ENCODE assay signal across 8 cellular contexts in genomic region chr22:39318507-39319283, GRCh38. TPM values are rescaled to one million over a fixed set of nuclear protein-coding genes. Genes with fewer than 3 reads are reported as not detected.
DNase-seq lines count a peak whose midpoint lies in the region; ATAC-seq and TF ChIP-seq lines count a peak whose summit lies in the region.

No MANE protein-coding gene starts in this region.

- H3K9me3 ChIP-seq in Panc1 (ENCODE audit: control insufficient read depth, insufficient read depth, low read depth, low read length) (no peaks in the 10 kb centered on the region), colonic mucosa (no peaks in the 10 kb centered on the region), upper lobe of left lung (no peaks in the 10 kb centered on the region)

- peaks cover 23% of the 10 kb centered on the region for H3K4me1 Mint-ChIP-seq in memory B cell

- DNase-seq in Panc1 (ENCODE audit: low read depth, low spot score) (no peak), colonic mucosa (no peak), memory B cell (ENCODE audit: low spot score in 2 of 2) (no peak), upper lobe of left lung (peak in 1 of 2 donors; percentile 32), NCI-H526 treated with DMSO at 0.1 percent for 48 hours (lab: John Stamatoyannopoulos, UW) (no peak), medulla oblongata (ENCODE audit: extremely low spot score) (no peak)

- TF ChIP-seq CTCF in Panc1 (IDR thresholded peaks at IDR 0.05) (no peak), colonic mucosa (IDR thresholded peaks at IDR 0.05) (no peak), upper lobe of left lung (IDR thresholded peaks at IDR 0.05) (no peak)

- H3K9me3 Mint-ChIP-seq in memory B cell = no peaks in the 10 kb centered on the region

- peaks cover 21% of the 10 kb centered on the region for H3K36me3 Mint-ChIP-seq in memory B cell

- H2AFZ ChIP-seq in ACC112 (ENCODE audit: low read length, unreplicated experiment) = no peak overlapping the region

- peak overlapping the region; percentile 96 for H3K27ac Mint-ChIP-seq in memory B cell

- no peak for TF ChIP-seq POLR2A in upper lobe of left lung (IDR thresholded peaks at IDR 0.05)

- POLR2A ChIA-PET in Panc1 (lab: Charles Lee) = interaction anchor here (0.7 to 1.7 kb wide), 3 partner anchors 25 to 73 kb away, joined by 3 to 6 read pairs (median 5); partner anchors contain the start of gene PDGFB

- BruUV-seq in Panc1 (replicated peaks; lab: Mats Ljungman, UMichigan) = TSS peak; percentile 88

- in situ Hi-C loops in Panc1 (cut with HindIII; ENCODE audit: low pct_unique_long_range_greater_than_20kb, low sequenced_read_pairs) = no loop called here

- ATAC-seq in GM21526 (IDR thresholded peaks at IDR 0.05; ENCODE audit: low FRiP score, unreplicated experiment) = peak; percentile 2
- ATAC-seq in Panc1 = peak; percentile 7
- peak; percentile 5 for ATAC-seq in memory B cell (ENCODE audit: low read depth)
- peak; percentile 4 to 13 for ATAC-seq in upper lobe of left lung (ENCODE audit: low FRiP score in 2 of 2)

- H3K4me1 ChIP-seq in ACC112 (ENCODE audit: control insufficient read depth, insufficient read depth, low read length, unreplicated experiment) = peaks cover 12% of the 10 kb centered on the region
- H3K4me1 ChIP-seq in Panc1 (ENCODE audit: control insufficient read depth, insufficient read depth, low read length) = peaks cover 21% of the 10 kb centered on the region
- peaks cover 28% of the 10 kb centered on the region for H3K4me1 ChIP-seq in colonic mucosa
- H3K4me1 ChIP-seq in upper lobe of left lung = peaks cover 35 to 54% (median 43%) of the 10 kb centered on the region in 4 donors

- peaks cover 56% of the 10 kb centered on the region for H3K79me2 ChIP-seq in ACC112 (ENCODE audit: control insufficient read depth, insufficient read depth, low read length, unreplicated experiment)

- peak overlapping the region; percentile 81 to 97 for H3K9ac ChIP-seq in colonic mucosa (ENCODE audit: low read depth in 2 of 2, low read length in 2 of 2)

- intact Hi-C loops in Panc1 (cut with micrococcal nuclease; ENCODE audit: unreplicated experiment) (no loop called here), colonic mucosa (cut with DNase I) (loop anchor here (5.0 to 10.0 kb wide), 2 partner anchors 166 to 206 kb away; partner anchors contain the start of genes ATF4 and CBX7)

- peak overlapping the region; percentile 98 for H3K4me3 Mint-ChIP-seq in memory B cell

- no peaks in the 10 kb centered on the region for H3K27me3 Mint-ChIP-seq in memory B cell

- H3K27me3 ChIP-seq in ACC112 (ENCODE audit: insufficient read depth, low read length) (no peaks in the 10 kb centered on the region), Panc1 (ENCODE audit: control insufficient read depth, insufficient read depth, low read length) (no peaks in the 10 kb centered on the region), colonic mucosa (no peaks in the 10 kb centered on the region), upper lobe of left lung (no peaks in the 10 kb centered on the region)

- WGBS in upper lobe of left lung, 2 donors = 6 to 8% methylated on average over 19 to 24 of the region's 26 CpGs

- H3K4me3 ChIP-seq in ACC112 (ENCODE audit: low read depth, low read length) (peak overlapping the region; percentile 99), Panc1 (ENCODE audit: low read depth in 2 of 2, low read length in 2 of 2) (peak overlapping the region; percentile 91 to 96), colonic mucosa (peak overlapping the region; percentile 83), upper lobe of left lung (peak overlapping the region; percentile 63 to 92 (median 77))

- H3K27ac ChIP-seq in ACC112 (ENCODE audit: low read depth, low read length) = peak overlapping the region; percentile 93
- H3K27ac ChIP-seq in Panc1 (ENCODE audit: low read length) = peak overlapping the region; percentile 98
- H3K27ac ChIP-seq in colonic mucosa = peak overlapping the region; percentile 99
- peak overlapping the region; percentile 90 to 99 (median 96) for H3K27ac ChIP-seq in upper lobe of left lung

- H3K36me3 ChIP-seq in ACC112 (ENCODE audit: insufficient read depth, low read length) (peaks cover 43% of the 10 kb centered on the region), Panc1 (ENCODE audit: control insufficient read depth, insufficient read depth, low read length) (peaks cover 20% of the 10 kb centered on the region), colonic mucosa (peaks cover 28% of the 10 kb centered on the region), upper lobe of left lung (peaks cover 35 to 45% (median 41%) of the 10 kb centered on the region in 4 donors)

- CTCF ChIA-PET in Panc1 (lab: Charles Lee) = interaction anchor here (0.7 kb wide), 1 partner anchor 15 kb away, joined by 3 read pairs; no protein-coding TSS in a partner anchor

- no peak for TF ChIP-seq EP300 in upper lobe of left lung (IDR thresholded peaks at IDR 0.05)

RNA-seq across cellular contexts. Expression of gene RPL3, which starts 0.7 kb away (rescaled TPM):
- total RNA-seq in Panc1 (2021; ENCODE audit: unreplicated experiment) = 885 TPM
- polyA plus RNA-seq in Panc1 (2012; ENCODE audit: insufficient read length) = 1,559 TPM
- total RNA-seq in colonic mucosa = 1,000 to 10,000 TPM; 1,796 to 1,829 TPM
- 1,000 to 10,000 TPM; 1,194 to 1,833 (median 1,624) TPM for total RNA-seq in upper lobe of left lung

RNA-seq across cellular contexts. Expression of gene SYNGR1, which starts 31.1 kb away (rescaled TPM):
- total RNA-seq in Panc1 (2021; ENCODE audit: unreplicated experiment) (17.8 TPM), colonic mucosa (1 to 10 TPM; 1.8 to 4.3 TPM), upper lobe of left lung (10 to 100 TPM in 1 of 6 donors, 1 to 10 TPM in 5; 2.0 to 14.6 (median 5.3) TPM)
- polyA plus RNA-seq in Panc1 (2012; ENCODE audit: insufficient read length) = 47.0 TPM
